Comparison of ENCODE assay signal across 12 cellular contexts in genomic region chr3:44021646-44022594, GRCh38.
A peak's percentile ranks its signal among the peaks of the same experiment; 100 is the strongest.
DNase-seq lines count a peak whose midpoint lies in the region; ATAC-seq, FAIRE-seq and TF ChIP-seq lines count a peak whose summit lies in the region.
"Had no signal": no experiment of that assay in that cellular context is flagged by ENCODE, and none has a peak within 500 bp of the region (broad histone marks: within the 10 kb centered on the region; RNA-seq: fewer than 3 reads in every experiment).

No MANE protein-coding gene starts in this region.

- peaks cover 6% of the 10 kb centered on the region for H3K27me3 ChIP-seq in iPS DF 6.9 (ENCODE audit: control insufficient read depth, insufficient read depth, low read length)
- H3K27me3 ChIP-seq in gastrocnemius medialis, result peaks cover 22 to 35% (median 33%) of the 10 kb centered on the region in 3 donors

- H3K4me3 ChIP-seq in iPS DF 6.9 (ENCODE audit: low read length) (peak overlapping the region; percentile 12; the same call in 1 of the 2 replicates), gastrocnemius medialis (peak overlapping the region in 3 of 4 donors; percentile 26 to 45 (median 32))
- H3K4me3 ChIP-seq: uterus had no signal

- TF ChIP-seq CTCF in gastrocnemius medialis (IDR thresholded peaks at IDR 0.05 in 4 of 5, conservative IDR thresholded peaks at IDR 0.05 in 1 of 5), result no peak

- H3K4me3 Mint-ChIP-seq in activated naive CD8-positive, alpha-beta T cell, result peak overlapping the region; percentile 67
- H3K4me3 Mint-ChIP-seq: T-helper 1 cell treated with Interleukin-12 subunit alpha and Interleukin-12 subunit beta and Interleukin-4 antibody, amounts not matched to agents 30 μg/mL and 1 μg/mL, for 36 hours had no signal

- no peaks in the 10 kb centered on the region for H3K9me3 ChIP-seq in iPS DF 6.9 (ENCODE audit: control insufficient read depth, insufficient read depth, low read length)
- H3K9me3 ChIP-seq in gastrocnemius medialis, result no peaks in the 10 kb centered on the region
- H3K9me3 ChIP-seq: uterus had no signal

- H3K9me3 Mint-ChIP-seq in activated naive CD8-positive, alpha-beta T cell (ENCODE audit: low read depth), result no peaks in the 10 kb centered on the region
- H3K9me3 Mint-ChIP-seq: activated naive CD4-positive, alpha-beta T cell treated with anti-CD3 and anti-CD28 coated beads, Interleukin-2, amount 50 U/mL, for 72 hours; T-helper 1 cell treated with Interleukin-12 subunit alpha and Interleukin-12 subunit beta and Interleukin-4 antibody, amounts not matched to agents 30 μg/mL and 1 μg/mL, for 36 hours had no signal

- peak; percentile 45 for FAIRE-seq in GM12891 (lab: Jason Lieb, UNC)

- H3K4me1 ChIP-seq in iPS DF 6.9 (ENCODE audit: control insufficient read depth, insufficient read depth, low read length) (no peaks in the 10 kb centered on the region; the same call in none of the 2 replicates), gastrocnemius medialis (peaks cover 5 to 6% of the 10 kb centered on the region in 2 donors)

- H3K4me1 Mint-ChIP-seq in activated naive CD8-positive, alpha-beta T cell (ENCODE audit: low read depth), result peaks cover 10% of the 10 kb centered on the region

- TF ChIP-seq POLR2A in GM12891 (IDR thresholded peaks at IDR 0.05; ENCODE audit: low read depth, low read length) (no peak), gastrocnemius medialis (IDR thresholded peaks at IDR 0.05) (no peak)

- DNase-seq in GM12891 (ENCODE audit: insufficient read length, low spot score) (no peak), iPS DF 6.9 (ENCODE audit: low read depth, low spot score) (no peak), gastrocnemius medialis (no peak), hepatic stellate cell (ENCODE audit: low spot score) (no peak), SKM-1 treated with dmso at 0.1 percent for 144 hours (lab: John Stamatoyannopoulos, UW; ENCODE audit: unreplicated experiment) (no peak)
- DNase-seq: stimulated activated CD4-positive, alpha-beta T cell treated with anti-CD3 and anti-CD28 coated beads, Interleukin-15, amount 100 ng/mL, for 24 hours; uterus had no signal

- H3K27me3 Mint-ChIP-seq in activated naive CD8-positive, alpha-beta T cell, result peaks cover 30% of the 10 kb centered on the region

- in situ Hi-C loops in gastrocnemius medialis (cut with MboI; ENCODE audit: low sequenced_read_pairs in 4 of 4), result no loop called here

- intact Hi-C loops in gastrocnemius medialis (cut with DNase I; ENCODE audit: low total_unique reads), result no loop called here

- no peak overlapping the region for H3K27ac Mint-ChIP-seq in activated naive CD8-positive, alpha-beta T cell
- H3K27ac Mint-ChIP-seq: activated naive CD4-positive, alpha-beta T cell treated with anti-CD3 and anti-CD28 coated beads, Interleukin-2, amount 50 U/mL, for 72 hours; T-helper 1 cell treated with Interleukin-12 subunit alpha and Interleukin-12 subunit beta and Interleukin-4 antibody, amounts not matched to agents 30 μg/mL and 1 μg/mL, for 36 hours had no signal

- ATAC-seq in gastrocnemius medialis (no peak), HG02588 (IDR thresholded peaks at IDR 0.05; ENCODE audit: unreplicated experiment) (no peak), HG03460 (IDR thresholded peaks at IDR 0.05; ENCODE audit: unreplicated experiment) (no peak)
- ATAC-seq: activated naive CD4-positive, alpha-beta T cell treated with anti-CD3 and anti-CD28 coated beads, Interleukin-2, amount 50 U/mL, for 72 hours had no signal

- no peaks in the 10 kb centered on the region for H3K36me3 Mint-ChIP-seq in activated naive CD8-positive, alpha-beta T cell
- H3K36me3 Mint-ChIP-seq: activated naive CD4-positive, alpha-beta T cell treated with anti-CD3 and anti-CD28 coated beads, Interleukin-2, amount 50 U/mL, for 72 hours had no signal

- H3K27ac ChIP-seq in iPS DF 6.9 (ENCODE audit: low read length) (no peak overlapping the region), gastrocnemius medialis (no peak overlapping the region)
- H3K27ac ChIP-seq: uterus had no signal

- H3K36me3 ChIP-seq in iPS DF 6.9 (ENCODE audit: control insufficient read depth, insufficient read depth, low read length) (no peaks in the 10 kb centered on the region), gastrocnemius medialis (no peaks in the 10 kb centered on the region)
- H3K36me3 ChIP-seq: uterus had no signal

- no CpG with 5 or more reads among the region's 53 CpGs for WGBS in iPS DF 6.9 (ENCODE audit: insufficient coverage, insufficient read length)

TF ChIP-seq in GM12891, 5 proteins besides CTCF, POLR2A, EP300 and RAD21:
- no peak for TF ChIP-seq TAF1 (IDR thresholded peaks at IDR 0.05; ENCODE audit: low read depth, low read length)
- TF ChIP-seq PAX5 (IDR thresholded peaks at IDR 0.05; ENCODE audit: insufficient read depth, low read length, severe bottlenecking), result no peak
- TF ChIP-seq SPI1 (IDR thresholded peaks at IDR 0.05; ENCODE audit: low read depth, low read length), result no peak
- peak; percentile 65; the same call in 1 of the 2 replicates for TF ChIP-seq POU2F2 (IDR thresholded peaks at IDR 0.05; ENCODE audit: low read depth, low read length)
- no peak for TF ChIP-seq POLR2AphosphoS5 (IDR thresholded peaks at IDR 0.05; ENCODE audit: low read depth, low read length)
